In genomic region chr2:68937346-68938055, GRCh38 we compare ENCODE assay signal across 27 cellular contexts. TPM values are rescaled to one million over a fixed set of nuclear protein-coding genes. Genes with fewer than 3 reads are reported as not detected.
DNase-seq lines count a peak whose midpoint lies in the region; ATAC-seq and TF ChIP-seq lines count a peak whose summit lies in the region.
"Had no signal": no experiment of that assay in that cellular context is flagged by ENCODE, and none has a peak within 500 bp of the region (broad histone marks: within the 10 kb centered on the region; RNA-seq: fewer than 3 reads in every experiment).

No MANE protein-coding gene starts in this region.

- peak overlapping the region; percentile 5 for H3K27ac Mint-ChIP-seq in dendritic cell treated with granulocyte-macrophage colony-stimulating factor and Interleukin-4, amounts not matched to agents 40 ng/mL and 50 ng/mL, for 4 days
- H3K27ac Mint-ChIP-seq in Caco-2 (ENCODE audit: unreplicated experiment): no peak overlapping the region
- H3K27ac Mint-ChIP-seq in T-helper 17 cell: no peak overlapping the region
- H3K27ac Mint-ChIP-seq: activated naive CD4-positive, alpha-beta T cell treated with anti-CD3 and anti-CD28 coated beads, Interleukin-2, amount 50 U/mL, for 24 hours; CD4-positive, alpha-beta T cell; natural killer cell had no signal

- no peak overlapping the region for H4K12ac ChIP-seq in trophoblast cell (ENCODE audit: low read depth, low read length)

- H3F3A ChIP-seq in GM23248 (ENCODE audit: insufficient read depth): peaks cover 5% of the 10 kb centered on the region; the same call in 1 of the 2 replicates

- H3K79me2 ChIP-seq in GM23248 (ENCODE audit: insufficient read depth) (no peaks in the 10 kb centered on the region), trophoblast cell (ENCODE audit: control insufficient read depth, insufficient read depth, low read length, poor library complexity) (no peaks in the 10 kb centered on the region)

- H2AFZ ChIP-seq in GM23248 (no peak overlapping the region; the same call in 1 of the 2 replicates), trophoblast cell (ENCODE audit: insufficient read depth, low read length, poor library complexity) (no peak overlapping the region)

- no peak overlapping the region for H3K14ac ChIP-seq in trophoblast cell (ENCODE audit: low read length)

- no TSS peak for BruUV-seq in Caco-2 (replicated peaks; lab: Mats Ljungman, UMichigan)

- H4K91ac ChIP-seq in trophoblast cell (ENCODE audit: low read depth, low read length): peak overlapping the region; percentile 34

- peak overlapping the region; percentile 4; the same call in 1 of the 2 replicates for H3K27ac ChIP-seq in GM23248
- H3K27ac ChIP-seq in trophoblast cell (ENCODE audit: low read depth, low read length): no peak overlapping the region
- H3K27ac ChIP-seq: HL-60, psoas muscle, SJCRH30 had no signal

- H3K4me2 ChIP-seq in GM23248 (ENCODE audit: unreplicated experiment) (no peak overlapping the region), trophoblast cell (ENCODE audit: low read length) (no peak overlapping the region)

- no peak for TF ChIP-seq CTCF in Caco-2 (IDR thresholded peaks at IDR 0.05; ENCODE audit: insufficient read depth in 1 of 2, low read depth in 1 of 2, low read length in 1 of 2, severe bottlenecking in 1 of 2, unreplicated experiment in 1 of 2)

- CTCF ChIA-PET in Caco-2 (lab: Charles Lee): no interaction called here

- no peaks in the 10 kb centered on the region for H4K20me1 ChIP-seq in GM23248 (ENCODE audit: insufficient read depth)

- no peaks in the 10 kb centered on the region for H3K9me3 ChIP-seq in GM23248 (ENCODE audit: low read depth)
- no peaks in the 10 kb centered on the region for H3K9me3 ChIP-seq in trophoblast cell (ENCODE audit: insufficient read depth, low read depth, low read length)
- H3K9me3 ChIP-seq in Caco-2: no peaks in the 10 kb centered on the region
- H3K9me3 ChIP-seq in T-helper 17 cell (ENCODE audit: control insufficient read depth, low read length, poor library complexity, severe bottlenecking): no peaks in the 10 kb centered on the region

- H3K4me1 ChIP-seq in GM23248 (ENCODE audit: insufficient read depth) (peaks cover 23% of the 10 kb centered on the region), trophoblast cell (ENCODE audit: control insufficient read depth in 1 of 2, insufficient read depth in 2 of 2, low read length in 2 of 2) (peaks cover 0 to 5% of the 10 kb centered on the region in 2 experiments), Caco-2 (no peaks in the 10 kb centered on the region)
- H3K4me1 ChIP-seq: psoas muscle, SJCRH30 had no signal

- no peak overlapping the region for H2BK12ac ChIP-seq in trophoblast cell (ENCODE audit: low read length)

- no peak overlapping the region for H2AK5ac ChIP-seq in trophoblast cell (ENCODE audit: low read length)

- POLR2A ChIA-PET in Caco-2 (lab: Charles Lee): interaction anchor here (0.6 kb wide), 1 partner anchor 16 kb away, joined by 3 read pairs; no protein-coding TSS in a partner anchor

- no peaks in the 10 kb centered on the region for H3K9me2 ChIP-seq in GM23248 (ENCODE audit: insufficient read depth)

- ATAC-seq in GM19397 (IDR thresholded peaks at IDR 0.05; ENCODE audit: unreplicated experiment) (no peak), T-helper 17 cell (no peak)
- ATAC-seq: natural killer cell, psoas muscle had no signal

- H3K36me3 Mint-ChIP-seq in dendritic cell treated with granulocyte-macrophage colony-stimulating factor and Interleukin-4, amounts not matched to agents 40 ng/mL and 50 ng/mL, for 4 days (ENCODE audit: low read depth): no peaks in the 10 kb centered on the region
- H3K36me3 Mint-ChIP-seq in Caco-2 (ENCODE audit: insufficient read depth, unreplicated experiment) (no peaks in the 10 kb centered on the region), T-helper 17 cell (ENCODE audit: low read depth) (peaks cover 3% of the 10 kb centered on the region)
- H3K36me3 Mint-ChIP-seq: activated naive CD4-positive, alpha-beta T cell treated with anti-CD3 and anti-CD28 coated beads, Interleukin-2, amount 50 U/mL, for 24 hours; natural killer cell had no signal

- H3K79me1 ChIP-seq in trophoblast cell (ENCODE audit: low read length): no peaks in the 10 kb centered on the region

- WGBS in GM23248 (ENCODE audit: low coverage in 1 of 2, low lambda C conversion rate in 2 of 2, missing lambda C conversion rate in 2 of 2), 2 experiments: 58 to 70% methylated on average over 5 of the region's 5 CpGs
- WGBS in trophoblast cell (ENCODE audit: extremely low coverage, insufficient coverage, insufficient read length): no CpG with 5 or more reads among the region's 5 CpGs

- no peak overlapping the region for H4K8ac ChIP-seq in trophoblast cell (ENCODE audit: low read depth, low read length)

- peaks cover 5% of the 10 kb centered on the region for H3K4me1 Mint-ChIP-seq in dendritic cell treated with granulocyte-macrophage colony-stimulating factor and Interleukin-4, amounts not matched to agents 40 ng/mL and 50 ng/mL, for 4 days (ENCODE audit: low read depth)
- H3K4me1 Mint-ChIP-seq in Caco-2 (ENCODE audit: low read depth, unreplicated experiment) (no peaks in the 10 kb centered on the region), T-helper 17 cell (no peaks in the 10 kb centered on the region)
- H3K4me1 Mint-ChIP-seq: activated naive CD4-positive, alpha-beta T cell treated with anti-CD3 and anti-CD28 coated beads, Interleukin-2, amount 50 U/mL, for 24 hours; H9; natural killer cell had no signal

- peak overlapping the region; percentile 30 for H3K23ac ChIP-seq in trophoblast cell (ENCODE audit: low read length)

- no peaks in the 10 kb centered on the region for H3K36me3 ChIP-seq in GM23248 (ENCODE audit: low read depth)
- no peaks in the 10 kb centered on the region for H3K36me3 ChIP-seq in trophoblast cell (ENCODE audit: control insufficient read depth in 1 of 2, insufficient read depth in 2 of 2, low read length in 2 of 2)
- no peaks in the 10 kb centered on the region for H3K36me3 ChIP-seq in Caco-2 (ENCODE audit: control insufficient read depth, insufficient read depth, low read length)
- H3K36me3 ChIP-seq: SJCRH30 had no signal

- no peak overlapping the region for H2BK120ac ChIP-seq in trophoblast cell (ENCODE audit: insufficient read depth, low read length, poor library complexity)

- H3K4me3 ChIP-seq in GM23248 (no peak overlapping the region), trophoblast cell (ENCODE audit: low read depth, low read length) (no peak overlapping the region), Caco-2 (ENCODE audit: low read depth, low read length) (no peak overlapping the region)
- H3K4me3 ChIP-seq: psoas muscle, SJCRH30 had no signal

- no peak overlapping the region for H3K4ac ChIP-seq in trophoblast cell (ENCODE audit: low read depth, low read length)

- H2BK5ac ChIP-seq in trophoblast cell (ENCODE audit: low read depth, low read length, poor library complexity): no peak overlapping the region

- H3K4me3 Mint-ChIP-seq in dendritic cell treated with granulocyte-macrophage colony-stimulating factor and Interleukin-4, amounts not matched to agents 40 ng/mL and 50 ng/mL, for 4 days: no peak overlapping the region
- no peak overlapping the region for H3K4me3 Mint-ChIP-seq in Caco-2 (ENCODE audit: unreplicated experiment)
- H3K4me3 Mint-ChIP-seq in T-helper 17 cell: no peak overlapping the region
- H3K4me3 Mint-ChIP-seq: activated naive CD4-positive, alpha-beta T cell treated with anti-CD3 and anti-CD28 coated beads, Interleukin-2, amount 50 U/mL, for 24 hours; CD4-positive, alpha-beta T cell; H9; natural killer cell had no signal

- H3K27me3 Mint-ChIP-seq in dendritic cell treated with granulocyte-macrophage colony-stimulating factor and Interleukin-4, amounts not matched to agents 40 ng/mL and 50 ng/mL, for 4 days: peaks cover 7% of the 10 kb centered on the region
- H3K27me3 Mint-ChIP-seq in Caco-2 (ENCODE audit: insufficient read depth, unreplicated experiment) (peaks cover 13% of the 10 kb centered on the region), T-helper 17 cell (peaks cover 12% of the 10 kb centered on the region)

- no peaks in the 10 kb centered on the region for H3K9me3 Mint-ChIP-seq in dendritic cell treated with granulocyte-macrophage colony-stimulating factor and Interleukin-4, amounts not matched to agents 40 ng/mL and 50 ng/mL, for 4 days
- H3K9me3 Mint-ChIP-seq in Caco-2 (ENCODE audit: unreplicated experiment): peaks cover 13% of the 10 kb centered on the region
- H3K9me3 Mint-ChIP-seq: activated naive CD4-positive, alpha-beta T cell treated with anti-CD3 and anti-CD28 coated beads, Interleukin-2, amount 50 U/mL, for 24 hours; natural killer cell had no signal

- in situ Hi-C loops in GM23248 (cut with MboI): no loop called here

- intact Hi-C loops in dendritic cell treated with granulocyte-macrophage colony-stimulating factor and Interleukin-4, amounts not matched to agents 40 ng/mL and 50 ng/mL, for 4 days (cut with micrococcal nuclease): no loop called here
- intact Hi-C loops in Caco-2 (cut with micrococcal nuclease; ENCODE audit: unreplicated experiment): no loop called here

- no peak overlapping the region for H3K18ac ChIP-seq in trophoblast cell (ENCODE audit: low read length)

- H3K27me3 ChIP-seq in GM23248 (replicated peaks; ENCODE audit: insufficient read depth) (no peaks in the 10 kb centered on the region), trophoblast cell (ENCODE audit: insufficient read depth, low read length) (no peaks in the 10 kb centered on the region), Caco-2 (replicated peaks; ENCODE audit: control insufficient read depth, insufficient read depth, low read length) (no peaks in the 10 kb centered on the region)
- H3K27me3 ChIP-seq: SJCRH30 had no signal

- DNase-seq in AG20443 (ENCODE audit: low spot score): peak; percentile 44
- peak; percentile 41 for DNase-seq in GM23248
- no peak for DNase-seq in trophoblast cell
- DNase-seq in T-helper 2 cell: no peak
- no peak for DNase-seq in Caco-2
- no peak for DNase-seq in T-helper 17 cell
- DNase-seq: activated CD4-positive, alpha-beta T cell treated with anti-CD3 and anti-CD28 coated beads for 48 hours; amniotic stem cell; CD4-positive, alpha-beta T cell; H9; Karpas-422; MV-4-11; natural killer cell; NCI-H1694 treated with DMSO at 0.1 percent for 48 hours; NCI-H446 treated with DMSO at 0.1 percent for 48 hours; NCI-H774; nucleus accumbens; psoas muscle; stimulated activated naive CD4-positive, alpha-beta T cell had no signal

- no peak overlapping the region for H3K9ac ChIP-seq in GM23248
- no peak overlapping the region for H3K9ac ChIP-seq in trophoblast cell (ENCODE audit: low read length)

RNA-seq across cellular contexts. Expression of gene GKN2, which starts 15.2 kb away (rescaled TPM):
- not detected in 2 replicates for total RNA-seq in GM23248 (2014; rRNA removed; shearing (Covaris generic))
- not detected in 2 replicates for polyA plus RNA-seq in GM23248 (2016; fragmentation: Nextera tagmentation; extraction: Ambion mirVana)
- polyA plus RNA-seq in trophoblast cell (2013): not detected in 2 replicates
- total RNA-seq in Caco-2 (2022) (not detected in 2 replicates), T-helper 17 cell (not detected)
- total RNA-seq: activated CD8-positive, alpha-beta memory T cell treated with anti-CD3 and anti-CD28 coated beads for 36 hours; CD4-positive, alpha-beta T cell; H9; lower leg skin; natural killer cell; psoas muscle; SJCRH30; urinary bladder had no signal
- polyA plus RNA-seq: psoas muscle, urinary bladder had no signal

RNA-seq across cellular contexts. Expression of gene GKN1, which starts 36.9 kb away (rescaled TPM):
- total RNA-seq in GM23248 (2014; rRNA removed; shearing (Covaris generic)): not detected in 2 replicates
- polyA plus RNA-seq in GM23248 (2016; fragmentation: Nextera tagmentation; extraction: Ambion mirVana): not detected in 2 replicates
- polyA plus RNA-seq in trophoblast cell (2013): not detected in 2 replicates
- not detected in 2 replicates for total RNA-seq in Caco-2 (2022)
- not detected for total RNA-seq in T-helper 17 cell
- total RNA-seq: activated CD8-positive, alpha-beta memory T cell treated with anti-CD3 and anti-CD28 coated beads for 36 hours; CD4-positive, alpha-beta T cell; H9; lower leg skin; natural killer cell; psoas muscle; SJCRH30; urinary bladder had no signal

Comparison
In these comparisons a context has a peak if more than half of its experiments do, and no peak if none do; other contexts are left out.
1. DNase-seq: peak in AG20443 (single experiment) and GM23248 (single experiment); none in trophoblast cell (0 of 2), T-helper 2 cell (0 of 5), Caco-2 (0 of 2) and T-helper 17 cell (0 of 3).